40 cellular contexts compared by ENCODE assay signal in the genomic region with DNA sequence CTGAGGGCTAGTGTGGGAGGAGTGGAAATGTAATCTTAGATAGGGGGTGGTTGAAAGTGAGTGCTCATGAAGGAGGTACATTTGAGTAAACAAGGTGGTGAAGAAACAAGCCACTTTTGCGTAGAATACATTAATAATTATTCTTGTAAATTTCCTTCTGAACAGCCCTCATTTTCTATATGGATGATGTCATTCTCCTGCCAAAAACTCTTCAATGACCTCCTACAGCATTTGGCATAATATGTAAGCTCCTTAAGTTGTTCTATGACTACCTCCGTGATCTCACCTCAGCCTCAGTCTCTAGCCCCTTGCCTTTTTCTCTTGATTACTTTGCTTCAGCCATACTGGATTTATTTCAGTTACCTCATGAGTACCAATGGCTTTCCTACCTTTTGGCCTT. TPM values are rescaled to one million over a fixed set of nuclear protein-coding genes. Genes with fewer than 3 reads are reported as not detected.
"Had no signal": no experiment of that assay in that cellular context is flagged by ENCODE, and none has a peak within 500 bp of the region (broad histone marks: within the 10 kb centered on the region; RNA-seq: fewer than 3 reads in every experiment).

No MANE protein-coding gene starts in this region.

- H3K4me3 Mint-ChIP-seq: activated naive CD4-positive, alpha-beta T cell treated with anti-CD3 and anti-CD28 coated beads for 36 hours; activated naive CD4-positive, alpha-beta T cell treated with anti-CD3 and anti-CD28 coated beads, Interleukin-2, amount 10 ng/mL, durations not matched to agents 7 days and 5 days; activated naive CD4-positive, alpha-beta T cell treated with anti-CD3 and anti-CD28 coated beads, Interleukin-2, amount 50 U/mL, for 24 hours; activated naive CD8-positive, alpha-beta T cell; activated naive CD8-positive, alpha-beta T cell treated with anti-CD3 and anti-CD28 coated beads for 36 hours; activated naive CD8-positive, alpha-beta T cell treated with anti-CD3 and anti-CD28 coated beads, Interleukin-2, amount 10 ng/mL, durations not matched to agents 7 days and 5 days; activated naive CD8-positive, alpha-beta T cell treated with anti-CD3 and anti-CD28 coated beads, Interleukin-2, amount 50 U/mL, for 24 hours; activated T-cell treated with anti-CD3 and anti-CD28 coated beads, Interleukin-2, amount 50 U/mL, for 24 hours; activated T-cell treated with anti-CD3 and anti-CD28 coated beads, Interleukin-2, amount 50 U/mL, for 4 hours; activated T-cell treated with anti-CD3 and anti-CD28 coated beads, Interleukin-2, amount 50 U/mL, for 72 hours; activated T-helper 1 cell treated with anti-CD3 and anti-CD28 coated beads, Interleukin-12 subunit alpha, Interleukin-12 subunit beta, Interleukin-2, Interleukin-4 antibody, amounts not matched to agents 30 ng/mL and 10 ng/mL and 1 ng/mL, durations not matched to agents 14 hours and 24 hours and 36 hours; activated T-helper 17 cell treated with anti-CD3 and anti-CD28 coated beads, Interleukin-2, amount 50 U/mL, for 72 hours; brain; central memory CD8-positive, alpha-beta T cell had no signal

- H3K27me3 Mint-ChIP-seq: activated naive CD4-positive, alpha-beta T cell treated with anti-CD3 and anti-CD28 coated beads, Interleukin-2, amount 10 ng/mL, durations not matched to agents 7 days and 5 days; activated naive CD8-positive, alpha-beta T cell treated with anti-CD3 and anti-CD28 coated beads, Interleukin-2, amount 10 ng/mL, durations not matched to agents 7 days and 5 days; activated T-cell treated with anti-CD3 and anti-CD28 coated beads, Interleukin-2, amount 50 U/mL, for 24 hours; activated T-helper 17 cell treated with anti-CD3 and anti-CD28 coated beads, Interleukin-2, amount 50 U/mL, for 72 hours; central memory CD8-positive, alpha-beta T cell had no signal

- H3K36me3 Mint-ChIP-seq: activated naive CD4-positive, alpha-beta T cell treated with anti-CD3 and anti-CD28 coated beads, Interleukin-2, amount 10 ng/mL, durations not matched to agents 7 days and 5 days; activated naive CD4-positive, alpha-beta T cell treated with anti-CD3 and anti-CD28 coated beads, Interleukin-2, amount 50 U/mL, for 24 hours; activated naive CD4-positive, alpha-beta T cell treated with anti-CD3 and anti-CD28 coated beads, Interleukin-2, amount 50 U/mL, for 72 hours; activated naive CD8-positive, alpha-beta T cell; activated naive CD8-positive, alpha-beta T cell treated with anti-CD3 and anti-CD28 coated beads for 36 hours; activated naive CD8-positive, alpha-beta T cell treated with anti-CD3 and anti-CD28 coated beads, Interleukin-2, amount 10 ng/mL, durations not matched to agents 7 days and 5 days; brain had no signal

- H3K4me1 ChIP-seq: adrenal gland, ascending aorta, body of pancreas, breast epithelium had no signal

- H3K9me3 Mint-ChIP-seq: activated naive CD4-positive, alpha-beta T cell treated with anti-CD3 and anti-CD28 coated beads for 36 hours; activated naive CD4-positive, alpha-beta T cell treated with anti-CD3 and anti-CD28 coated beads, Interleukin-2, amount 10 ng/mL, durations not matched to agents 7 days and 5 days; activated naive CD4-positive, alpha-beta T cell treated with anti-CD3 and anti-CD28 coated beads, Interleukin-2, amount 50 U/mL, for 24 hours; activated naive CD4-positive, alpha-beta T cell treated with anti-CD3 and anti-CD28 coated beads, Interleukin-2, amount 50 U/mL, for 72 hours; activated naive CD8-positive, alpha-beta T cell treated with anti-CD3 and anti-CD28 coated beads for 36 hours; activated naive CD8-positive, alpha-beta T cell treated with anti-CD3 and anti-CD28 coated beads, Interleukin-2, amount 10 ng/mL, durations not matched to agents 7 days and 5 days; activated naive CD8-positive, alpha-beta T cell treated with anti-CD3 and anti-CD28 coated beads, Interleukin-2, amount 50 U/mL, for 24 hours; activated T-cell treated with anti-CD3 and anti-CD28 coated beads, Interleukin-2, amount 50 U/mL, for 24 hours; activated T-cell treated with anti-CD3 and anti-CD28 coated beads, Interleukin-2, amount 50 U/mL, for 4 hours; activated T-cell treated with anti-CD3 and anti-CD28 coated beads, Interleukin-2, amount 50 U/mL, for 72 hours; activated T-helper 1 cell treated with anti-CD3 and anti-CD28 coated beads, Interleukin-12 subunit alpha, Interleukin-12 subunit beta, Interleukin-2, Interleukin-4 antibody, amounts not matched to agents 30 ng/mL and 10 ng/mL and 1 ng/mL, durations not matched to agents 14 hours and 24 hours and 36 hours; activated T-helper 17 cell treated with anti-CD3 and anti-CD28 coated beads, Interleukin-2, amount 50 U/mL, for 72 hours; activated T-helper 2 cell treated with anti-CD3 and anti-CD28 coated beads, Interferon-gamma antibody, Interleukin-2, Interleukin-4, amounts not matched to agents 10 μg/mL and 5 μg/mL and 100 μg/mL, durations not matched to agents 14 hours and 24 hours and 36 hours; brain had no signal

- DNase-seq: activated effector memory CD4-positive, alpha-beta T cell treated with anti-CD3 and anti-CD28 coated beads, Interleukin-2, amount 50 U/mL, for 16 hours; activated effector memory CD4-positive, alpha-beta T cell treated with Interleukin-2 at 50 U/mL for 16 hours; activated gamma-delta T cell; activated gamma-delta T cell treated with Interleukin-2 at 50 U/mL for 16 hours; activated naive CD4-positive, alpha-beta T cell; activated naive CD4-positive, alpha-beta T cell treated with anti-CD3 and anti-CD28 coated beads for 36 hours; activated naive CD4-positive, alpha-beta T cell treated with anti-CD3 and anti-CD28 coated beads, Interleukin-2, amount 10 ng/mL, durations not matched to agents 7 days and 5 days; activated naive CD4-positive, alpha-beta T cell treated with anti-CD3 and anti-CD28 coated beads, Interleukin-2, amount 50 U/mL, for 16 hours; activated naive CD4-positive, alpha-beta T cell treated with Interleukin-2 at 50 U/mL for 16 hours; activated naive CD8-positive, alpha-beta T cell treated with anti-CD3 and anti-CD28 coated beads for 36 hours; activated naive CD8-positive, alpha-beta T cell treated with anti-CD3 and anti-CD28 coated beads, Interleukin-2, amount 10 ng/mL, durations not matched to agents 7 days and 5 days; activated naive CD8-positive, alpha-beta T cell treated with anti-CD3 and anti-CD28 coated beads, Interleukin-2, amount 50 U/mL, for 24 hours; activated T-cell treated with anti-CD3 and anti-CD28 coated beads, Interleukin-2, amount 50 U/mL, for 1 hour; activated T-cell treated with anti-CD3 and anti-CD28 coated beads, Interleukin-2, amount 50 U/mL, for 24 hours; activated T-cell treated with anti-CD3 and anti-CD28 coated beads, Interleukin-2, amount 50 U/mL, for 4 hours; activated T-cell treated with anti-CD3 and anti-CD28 coated beads, Interleukin-2, amount 50 U/mL, for 48 hours; activated T-cell treated with anti-CD3 and anti-CD28 coated beads, Interleukin-2, amount 50 U/mL, for 72 hours; adrenal gland; amniotic stem cell; amygdala; anterior cingulate cortex; aorta; body of pancreas; brain microvascular endothelial cell; caudate nucleus; central memory CD4-positive, alpha-beta T cell; cerebellar nuclear complex had no signal

- ATAC-seq: activated naive CD4-positive, alpha-beta T cell treated with anti-CD3 and anti-CD28 coated beads, Interleukin-2, amount 50 U/mL, for 72 hours; activated naive CD8-positive, alpha-beta T cell treated with anti-CD3 and anti-CD28 coated beads, Interleukin-2, amount 50 U/mL, for 24 hours; activated T-cell treated with anti-CD3 and anti-CD28 coated beads, Interleukin-2, amount 50 U/mL, for 4 hours; activated T-cell treated with anti-CD3 and anti-CD28 coated beads, Interleukin-2, amount 50 U/mL, for 72 hours; activated T-helper 17 cell treated with anti-CD3 and anti-CD28 coated beads, Interleukin-2, amount 50 U/mL, for 72 hours; body of pancreas had no signal

- H3K36me3 ChIP-seq: adrenal gland, ascending aorta, brain microvascular endothelial cell, breast epithelium, cardiac muscle cell had no signal

- H3K4me1 Mint-ChIP-seq: activated naive CD4-positive, alpha-beta T cell treated with anti-CD3 and anti-CD28 coated beads, Interleukin-2, amount 10 ng/mL, durations not matched to agents 7 days and 5 days; activated naive CD4-positive, alpha-beta T cell treated with anti-CD3 and anti-CD28 coated beads, Interleukin-2, amount 50 U/mL, for 24 hours; activated naive CD8-positive, alpha-beta T cell treated with anti-CD3 and anti-CD28 coated beads for 36 hours; activated naive CD8-positive, alpha-beta T cell treated with anti-CD3 and anti-CD28 coated beads, Interleukin-2, amount 10 ng/mL, durations not matched to agents 7 days and 5 days; activated naive CD8-positive, alpha-beta T cell treated with anti-CD3 and anti-CD28 coated beads, Interleukin-2, amount 50 U/mL, for 24 hours; activated T-helper 17 cell treated with anti-CD3 and anti-CD28 coated beads, Interleukin-2, amount 50 U/mL, for 72 hours; brain; central memory CD8-positive, alpha-beta T cell had no signal

- H3K27ac ChIP-seq: adrenal gland, ascending aorta, body of pancreas, brain microvascular endothelial cell, breast epithelium, cardiac muscle cell had no signal

- H3K4me3 ChIP-seq: adrenal gland, ascending aorta, body of pancreas, breast epithelium, cardiac muscle cell had no signal

- H3K27me3 ChIP-seq: adrenal gland, ascending aorta, body of pancreas, brain microvascular endothelial cell, breast epithelium, cardiac muscle cell had no signal

- FAIRE-seq: astrocyte, bronchial epithelial cell had no signal

- H3K27ac Mint-ChIP-seq: activated naive CD4-positive, alpha-beta T cell treated with anti-CD3 and anti-CD28 coated beads for 36 hours; activated naive CD4-positive, alpha-beta T cell treated with anti-CD3 and anti-CD28 coated beads, Interleukin-2, amount 10 ng/mL, durations not matched to agents 7 days and 5 days; activated naive CD4-positive, alpha-beta T cell treated with anti-CD3 and anti-CD28 coated beads, Interleukin-2, amount 50 U/mL, for 24 hours; activated naive CD4-positive, alpha-beta T cell treated with anti-CD3 and anti-CD28 coated beads, Interleukin-2, amount 50 U/mL, for 72 hours; activated naive CD8-positive, alpha-beta T cell; activated naive CD8-positive, alpha-beta T cell treated with anti-CD3 and anti-CD28 coated beads for 36 hours; activated naive CD8-positive, alpha-beta T cell treated with anti-CD3 and anti-CD28 coated beads, Interleukin-2, amount 10 ng/mL, durations not matched to agents 7 days and 5 days; activated naive CD8-positive, alpha-beta T cell treated with anti-CD3 and anti-CD28 coated beads, Interleukin-2, amount 50 U/mL, for 24 hours; activated T-cell treated with anti-CD3 and anti-CD28 coated beads, Interleukin-2, amount 50 U/mL, for 24 hours; activated T-cell treated with anti-CD3 and anti-CD28 coated beads, Interleukin-2, amount 50 U/mL, for 72 hours; activated T-helper 1 cell treated with anti-CD3 and anti-CD28 coated beads, Interleukin-12 subunit alpha, Interleukin-12 subunit beta, Interleukin-2, Interleukin-4 antibody, amounts not matched to agents 30 ng/mL and 10 ng/mL and 1 ng/mL, durations not matched to agents 14 hours and 24 hours and 36 hours; activated T-helper 17 cell treated with anti-CD3 and anti-CD28 coated beads, Interleukin-2, amount 50 U/mL, for 72 hours; activated T-helper 2 cell treated with anti-CD3 and anti-CD28 coated beads, Interferon-gamma antibody, Interleukin-2, Interleukin-4, amounts not matched to agents 10 μg/mL and 5 μg/mL and 100 μg/mL, durations not matched to agents 14 hours and 24 hours and 36 hours; brain had no signal

- H3K9me3 ChIP-seq: adrenal gland, ascending aorta, body of pancreas, breast epithelium had no signal

RNA-seq across cellular contexts. Expression of a gene that starts 14.0 kb away (rescaled TPM):
- total RNA-seq: activated naive CD4-positive, alpha-beta T cell treated with anti-CD3 and anti-CD28 coated beads for 36 hours; activated naive CD4-positive, alpha-beta T cell treated with anti-CD3 and anti-CD28 coated beads, Interleukin-2, amount 50 U/mL, for 72 hours; activated naive CD8-positive, alpha-beta T cell treated with anti-CD3 and anti-CD28 coated beads for 36 hours; activated naive CD8-positive, alpha-beta T cell treated with anti-CD3 and anti-CD28 coated beads, Interleukin-2, amount 10 ng/mL, durations not matched to agents 7 days and 5 days; activated T-cell treated with anti-CD3 and anti-CD28 coated beads, Interleukin-2, amount 50 U/mL, for 4 hours; activated T-cell treated with anti-CD3 and anti-CD28 coated beads, Interleukin-2, amount 50 U/mL, for 72 hours; activated T-helper 1 cell treated with anti-CD3 and anti-CD28 coated beads, Interleukin-12 subunit alpha, Interleukin-12 subunit beta, Interleukin-2, Interleukin-4 antibody, amounts not matched to agents 30 ng/mL and 10 ng/mL and 1 ng/mL, durations not matched to agents 14 hours and 24 hours and 36 hours; activated T-helper 17 cell treated with anti-CD3 and anti-CD28 coated beads, Interleukin-2, amount 50 U/mL, for 72 hours; activated T-helper 2 cell treated with anti-CD3 and anti-CD28 coated beads, Interferon-gamma antibody, Interleukin-2, Interleukin-4, amounts not matched to agents 10 μg/mL and 5 μg/mL and 100 μg/mL, durations not matched to agents 14 hours and 24 hours and 36 hours had no signal
